ENCODE assay signal across 24 cellular contexts in genomic region chr18:76275913-76276312, GRCh38.
A peak's percentile ranks its signal among the peaks of the same experiment; 100 is the strongest.
DNase-seq lines count a peak whose midpoint lies in the region; TF ChIP-seq lines count a peak whose summit lies in the region.
"Had no signal": no experiment of that assay in that cellular context is flagged by ENCODE, and none has a peak within 500 bp of the region (broad histone marks: within the 10 kb centered on the region; RNA-seq: fewer than 3 reads in every experiment).

No MANE protein-coding gene starts in this region.

- peaks cover 0 to 12% (median 9%) of the 10 kb centered on the region in 10 experiments; a peak in 13 of 20 replicates for H3K4me1 ChIP-seq in BLaER1 treated with 17β-estradiol and CSF1 and Interleukin-3, amounts not matched to agents 10 nM and 100 nM
- H3K4me1 ChIP-seq: BE2C, gastroesophageal sphincter, pancreas had no signal

- H3K27ac Mint-ChIP-seq in CD14-positive monocyte: no peak overlapping the region
- H3K27ac Mint-ChIP-seq: activated CD4-positive, alpha-beta T cell treated with anti-CD3 and anti-CD28 coated beads, Interleukin-2, amount 10 ng/mL, durations not matched to agents 7 days and 5 days; activated CD8-positive, alpha-beta memory T cell treated with anti-CD3 and anti-CD28 coated beads, Interleukin-2, amount 10 ng/mL, durations not matched to agents 7 days and 5 days; memory B cell had no signal

- no peaks in the 10 kb centered on the region for H3K36me3 ChIP-seq in BLaER1 treated with 17β-estradiol and CSF1 and Interleukin-3, amounts not matched to agents 10 nM and 100 nM
- H3K36me3 ChIP-seq: BE2C, gastroesophageal sphincter, pancreas had no signal

- intact Hi-C loops in dorsolateral prefrontal cortex (cut with DNase I): loop anchor here in 1 of 2 donors (10.0 kb wide), 1 partner anchor 1651 kb away; no protein-coding TSS in a partner anchor
- intact Hi-C loops in CD14-positive monocyte (cut with micrococcal nuclease): no loop called here

- H3K4me1 Mint-ChIP-seq in CD14-positive monocyte: no peaks in the 10 kb centered on the region
- H3K4me1 Mint-ChIP-seq: activated CD4-positive, alpha-beta T cell treated with anti-CD3 and anti-CD28 coated beads, Interleukin-2, amount 10 ng/mL, durations not matched to agents 7 days and 5 days; activated CD8-positive, alpha-beta memory T cell treated with anti-CD3 and anti-CD28 coated beads, Interleukin-2, amount 10 ng/mL, durations not matched to agents 7 days and 5 days; central memory CD8-positive, alpha-beta T cell had no signal

- peaks cover 0 to 13% (median 6%) of the 10 kb centered on the region in 3 donors for H3K27me3 Mint-ChIP-seq in CD14-positive monocyte (ENCODE audit: low read depth in 3 of 3)
- H3K27me3 Mint-ChIP-seq: activated CD8-positive, alpha-beta memory T cell treated with anti-CD3 and anti-CD28 coated beads, Interleukin-2, amount 10 ng/mL, durations not matched to agents 7 days and 5 days; memory B cell had no signal

- no peaks in the 10 kb centered on the region for H3K9me3 ChIP-seq in BLaER1 treated with 17β-estradiol and CSF1 and Interleukin-3, amounts not matched to agents 10 nM and 100 nM (replicated peaks in 1 of 11)
- H3K9me3 ChIP-seq: BE2C, gastroesophageal sphincter, pancreas had no signal

- no peak for TF ChIP-seq CTCF in dorsolateral prefrontal cortex (IDR thresholded peaks at IDR 0.05 in 54 of 56, conservative IDR thresholded peaks at IDR 0.05 in 2 of 56; ENCODE audit: low read depth in 1 of 56, partially characterized antibody in 56 of 56)
- TF ChIP-seq CTCF in CD14-positive monocyte (IDR thresholded peaks at IDR 0.05): no peak

- H3K36me3 Mint-ChIP-seq in CD14-positive monocyte: no peaks in the 10 kb centered on the region
- H3K36me3 Mint-ChIP-seq: activated CD8-positive, alpha-beta memory T cell treated with anti-CD3 and anti-CD28 coated beads, Interleukin-2, amount 10 ng/mL, durations not matched to agents 7 days and 5 days; memory B cell had no signal

- H3K9me3 Mint-ChIP-seq in CD14-positive monocyte: peaks cover 0 to 2% (median 0%) of the 10 kb centered on the region in 7 donors
- H3K9me3 Mint-ChIP-seq: activated CD4-positive, alpha-beta T cell treated with anti-CD3 and anti-CD28 coated beads, Interleukin-2, amount 10 ng/mL, durations not matched to agents 7 days and 5 days; central memory CD8-positive, alpha-beta T cell; memory B cell had no signal

- peak overlapping the region in 9 of 11 experiments; percentile 4 to 56 (median 26); a peak in 13 of 22 replicates for H3K4me2 ChIP-seq in BLaER1 treated with 17β-estradiol and CSF1 and Interleukin-3, amounts not matched to agents 10 nM and 100 nM
- H3K4me2 ChIP-seq: smooth muscle cell had no signal

- no peaks in the 10 kb centered on the region for H4K20me1 ChIP-seq in BLaER1 treated with 17β-estradiol and CSF1 and Interleukin-3, amounts not matched to agents 10 nM and 100 nM

- DNase-seq in NCI-H2081 (lab: John Stamatoyannopoulos, UW): peak; percentile 6 to 18
- DNase-seq in NCI-H2081 treated with DMSO at 0.1 percent for 48 hours (lab: John Stamatoyannopoulos, UW): no peak
- DNase-seq in KBM-7: peak; percentile 7
- DNase-seq in NCI-H69 (lab: John Stamatoyannopoulos, UW): peak; percentile 72
- no peak for DNase-seq in stimulated activated CD8-positive, alpha-beta memory T cell treated with anti-CD3 and anti-CD28 coated beads, Interleukin-4, amount 100 ng/mL, for 48 hours
- no peak for DNase-seq in dorsolateral prefrontal cortex
- DNase-seq in CD14-positive monocyte (ENCODE audit: low spot score): no peak
- DNase-seq: activated CD4-positive, alpha-beta T cell treated with anti-CD3 and anti-CD28 coated beads, Interleukin-2, amount 10 ng/mL, durations not matched to agents 7 days and 5 days; activated CD8-positive, alpha-beta memory T cell treated with anti-CD3 and anti-CD28 coated beads, Interleukin-2, amount 10 ng/mL, durations not matched to agents 7 days and 5 days; activated T-cell treated with anti-CD3 and anti-CD28 coated beads, Interleukin-2, amount 50 U/mL, for 48 hours; BE2C; dermis blood vessel endothelial cell; hypothalamus; NCI-H2029 treated with DMSO at 0.1 percent for 48 hours; NCI-H82; pancreas; retina; stimulated activated CD4-positive, alpha-beta T cell treated with anti-CD3 and anti-CD28 coated beads, Interleukin-1b, Interleukin-23, amount 100 ng/mL, for 48 hours; trophoblast cell had no signal

- no peaks in the 10 kb centered on the region for H3K27me3 ChIP-seq in BLaER1 treated with 17β-estradiol and CSF1 and Interleukin-3, amounts not matched to agents 10 nM and 100 nM
- H3K27me3 ChIP-seq in dorsolateral prefrontal cortex: no peaks in the 10 kb centered on the region
- H3K27me3 ChIP-seq: BE2C, gastroesophageal sphincter, pancreas had no signal

- in situ Hi-C loops in KBM-7 (cut with MboI; ENCODE audit: low pct_unique_long_range_greater_than_20kb, low sequenced_read_pairs): no loop called here

- no peak overlapping the region for H3K9ac ChIP-seq in BLaER1 treated with 17β-estradiol and CSF1 and Interleukin-3, amounts not matched to agents 10 nM and 100 nM

- H3K27ac ChIP-seq in BLaER1 treated with 17β-estradiol and CSF1 and Interleukin-3, amounts not matched to agents 10 nM and 100 nM: no peak overlapping the region
- no peak overlapping the region for H3K27ac ChIP-seq in dorsolateral prefrontal cortex
- H3K27ac ChIP-seq: gastroesophageal sphincter, pancreas had no signal

- no peak overlapping the region for H3K4me3 ChIP-seq in BLaER1 treated with 17β-estradiol and CSF1 and Interleukin-3, amounts not matched to agents 10 nM and 100 nM
- H3K4me3 ChIP-seq in dorsolateral prefrontal cortex: no peak overlapping the region
- H3K4me3 ChIP-seq: gastroesophageal sphincter, pancreas, smooth muscle cell had no signal

- no peak overlapping the region for H3K4me3 Mint-ChIP-seq in CD14-positive monocyte
- H3K4me3 Mint-ChIP-seq: activated CD4-positive, alpha-beta T cell treated with anti-CD3 and anti-CD28 coated beads, Interleukin-2, amount 10 ng/mL, durations not matched to agents 7 days and 5 days; activated CD8-positive, alpha-beta memory T cell treated with anti-CD3 and anti-CD28 coated beads, Interleukin-2, amount 10 ng/mL, durations not matched to agents 7 days and 5 days; central memory CD8-positive, alpha-beta T cell; memory B cell had no signal

Comparison
In these comparisons a context has a peak if more than half of its experiments do, and no peak if none do; other contexts are left out.
1. DNase-seq: peak in NCI-H2081 (2 of 2), KBM-7 (single experiment) and NCI-H69 (single experiment); none in NCI-H2081 treated with DMSO at 0.1 percent for 48 hours (single experiment), stimulated activated CD8-positive, alpha-beta memory T cell treated with anti-CD3 and anti-CD28 coated beads, Interleukin-4, amount 100 ng/mL, for 48 hours (single experiment), dorsolateral prefrontal cortex (0 of 10) and CD14-positive monocyte (single experiment).